In the genomic region with DNA sequence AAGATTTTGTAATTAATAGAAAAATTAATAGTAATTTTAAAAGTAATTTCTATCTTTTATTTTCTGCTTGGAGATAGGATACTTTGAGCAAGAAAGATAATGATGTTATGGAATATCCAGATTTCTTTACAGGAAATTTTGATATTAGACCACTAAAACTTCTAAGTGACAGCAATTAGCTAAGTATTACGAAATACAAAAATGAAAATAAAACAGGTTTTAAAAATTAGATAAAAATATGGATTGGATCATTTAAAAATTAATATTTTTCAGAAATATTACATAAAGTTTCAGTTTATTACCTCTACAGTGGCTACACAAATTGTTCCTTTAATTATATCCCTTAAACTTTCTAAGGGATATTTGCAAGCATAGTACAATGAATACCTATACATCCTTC, we compare ENCODE assay signal across 24 cellular contexts. TPM values are rescaled to one million over a fixed set of nuclear protein-coding genes. Genes with fewer than 3 reads are reported as not detected.
DNase-seq lines count a peak whose midpoint lies in the region; ATAC-seq, FAIRE-seq and TF ChIP-seq lines count a peak whose summit lies in the region.
"Had no signal": no experiment of that assay in that cellular context is flagged by ENCODE, and none has a peak within 500 bp of the region (broad histone marks: within the 10 kb centered on the region; RNA-seq: fewer than 3 reads in every experiment).

No MANE protein-coding gene starts in this region.

- no peaks in the 10 kb centered on the region for H3K9me1 ChIP-seq in K562 (ENCODE audit: control insufficient read depth, insufficient read depth, low read length)

- no peak overlapping the region for H3K4me2 ChIP-seq in K562 (ENCODE audit: insufficient read depth, low read length)
- H3K4me2 ChIP-seq: BLaER1 had no signal

- H3K27ac ChIP-seq in HEK293 (ENCODE audit: extremely low read depth, low read depth, low read length) (no peak overlapping the region), K562 (ENCODE audit: extremely low read depth, low read depth, low read length) (no peak overlapping the region)
- H3K27ac ChIP-seq: 22Rv1, BLaER1 had no signal

- no peak for TF ChIP-seq POLR2A in K562 (conservative IDR thresholded peaks at IDR 0.05)

- in situ Hi-C loops in K562 (cut with MboI), result no loop called here

- H3K36me3 ChIP-seq in HEK293 (ENCODE audit: control insufficient read depth in 2 of 2, insufficient read depth in 1 of 2, low read length in 2 of 2), result no peaks in the 10 kb centered on the region
- H3K36me3 ChIP-seq in K562 (ENCODE audit: control insufficient read depth, insufficient read depth, low read length), result no peaks in the 10 kb centered on the region
- H3K36me3 ChIP-seq in H7 (replicated peaks; ENCODE audit: control insufficient read depth, insufficient read depth, low read length), result no peaks in the 10 kb centered on the region
- H3K36me3 ChIP-seq: BE2C, BLaER1 had no signal

- no TSS peak for BruUV-seq in K562 (replicated peaks; lab: Mats Ljungman, UMichigan)

- H4K20me1 ChIP-seq in K562 (replicated peaks; ENCODE audit: control insufficient read depth, insufficient read depth, low read length), result no peaks in the 10 kb centered on the region
- H4K20me1 ChIP-seq: BLaER1 had no signal

- peak overlapping the region; percentile 35; the same call in 1 of the 2 replicates for H2AFZ ChIP-seq in K562 (ENCODE audit: low read depth, low read length)

- no peak overlapping the region for H3K4me3 ChIP-seq in HEK293 (ENCODE audit: low read depth, low read length)
- H3K4me3 ChIP-seq in K562, result no peak overlapping the region
- no peak overlapping the region for H3K4me3 ChIP-seq in H7 (ENCODE audit: insufficient read depth, low read depth, low read length)
- H3K4me3 ChIP-seq: BLaER1 had no signal

- POLR2A ChIA-PET in HEK293 (lab: Yijun Ruan, JAX), result no interaction called here
- POLR2A ChIA-PET in K562 (lab: Yijun Ruan, JAX), result no interaction called here

- TF ChIP-seq CTCF in HEK293 (tag by site-specific recombination; IDR thresholded peaks at IDR 0.05), result no peak
- no peak for TF ChIP-seq CTCF in K562 (IDR thresholded peaks at IDR 0.05 in 2 of 3, conservative IDR thresholded peaks at IDR 0.05 in 1 of 3; ENCODE audit: insufficient read depth in 2 of 3, low read depth in 1 of 3, low read length in 3 of 3)

- peak; percentile 9 for FAIRE-seq in A204.1 (lab: Jason Lieb, UNC)
- no peak for FAIRE-seq in K562 (lab: Jason Lieb, UNC)
- FAIRE-seq: GM12891, GM19239 had no signal

- CTCF ChIA-PET in HEK293 (lab: Yijun Ruan, JAX), result interaction anchor here (0.6 to 9.5 kb wide), 5 partner anchors 14 to 198 kb away, joined by 3 to 212 read pairs (median 3); no protein-coding TSS in a partner anchor
- CTCF ChIA-PET in K562 (lab: Yijun Ruan, JAX; ENCODE audit: low intra/inter-chr PET ratio), result no interaction called here

- no peak overlapping the region for H3K9ac ChIP-seq in K562 (ENCODE audit: insufficient read depth in 1 of 2, low read depth in 2 of 2, low read length in 2 of 2)
- H3K9ac ChIP-seq: BLaER1 had no signal

- intact Hi-C loops in K562 (cut with micrococcal nuclease), result no loop called here

- TF ChIP-seq RAD21 in K562 (CRISPR knock-in tag; conservative IDR thresholded peaks at IDR 0.05 in 1 of 2, IDR thresholded peaks at IDR 0.05 in 1 of 2), result no peak

- WGBS in K562 (ENCODE audit: insufficient coverage, low coverage, missing lambda C conversion rate), result 39% methylated on average over 1 of the region's 1 CpG

- peaks cover 4% of the 10 kb centered on the region; the same call in 1 of the 2 replicates for H3K4me1 ChIP-seq in HEK293 (ENCODE audit: control insufficient read depth, insufficient read depth, low read length)
- H3K4me1 ChIP-seq in K562 (replicated peaks in 1 of 2; ENCODE audit: control insufficient read depth in 2 of 2, insufficient read depth in 2 of 2, low read length in 2 of 2), result peaks cover 8 to 34% of the 10 kb centered on the region in 2 experiments
- H3K4me1 ChIP-seq: BE2C had no signal

- no peak for DNase-seq in K562 (ENCODE audit: extremely low read depth in 1 of 4, low spot score in 3 of 4)
- DNase-seq in H7, result no peak
- no peak for DNase-seq in NCI-H146 treated with DMSO at 0.1 percent for 48 hours (lab: John Stamatoyannopoulos, UW; ENCODE audit: unreplicated experiment)
- DNase-seq: ACHN; BE2C; C1 segment of cervical spinal cord; CD4-positive, alpha-beta memory T cell; CD4-positive, CD25-positive, alpha-beta regulatory T cell; CD8-positive, alpha-beta memory T cell; COR-L47; DMS 273 treated with DMSO at 0.1 percent for 48 hours; DMS153; DMS53; DMS79; DND-41; EL; GF-D8 had no signal

- no peak for ATAC-seq in K562
- no peak for ATAC-seq in HG03097 (IDR thresholded peaks at IDR 0.05; ENCODE audit: low FRiP score, unreplicated experiment)

- no peak for TF ChIP-seq EP300 in K562 (IDR thresholded peaks at IDR 0.05; ENCODE audit: low read length)

- H3K27me3 ChIP-seq in K562 (ENCODE audit: control insufficient read depth in 2 of 2, insufficient read depth in 2 of 2, low read length in 2 of 2) (no peaks in the 10 kb centered on the region), H7 (ENCODE audit: control insufficient read depth, insufficient read depth, low read length) (no peaks in the 10 kb centered on the region)
- H3K27me3 ChIP-seq: BLaER1 had no signal

- no peaks in the 10 kb centered on the region for H3K79me2 ChIP-seq in K562 (ENCODE audit: control insufficient read depth, insufficient read depth, low read length)

- H3K9me3 ChIP-seq in HEK293 (ENCODE audit: control insufficient read depth, insufficient read depth, low read depth, low read length) (no peaks in the 10 kb centered on the region), K562 (replicated peaks; ENCODE audit: control insufficient read depth, insufficient read depth, low read depth, low read length) (no peaks in the 10 kb centered on the region)
- H3K9me3 ChIP-seq: BE2C, BLaER1 had no signal

TF ChIP-seq in HEK293, 187 proteins besides CTCF, POLR2A, EP300 and RAD21 (continues in another document):
- TF ChIP-seq ZBTB8A (tag by site-specific recombination; IDR thresholded peaks at IDR 0.05), result no peak

TF ChIP-seq in K562, 482 proteins besides CTCF, POLR2A, EP300 and RAD21:
- TF ChIP-seq CEBPB (tag; IDR thresholded peaks at IDR 0.05), result peak; percentile 80
- no peak for TF ChIP-seq RBM14 (IDR thresholded peaks at IDR 0.05; ENCODE audit: borderline replicate concordance, insufficient read depth, low read depth, low read length)
- TF ChIP-seq CEBPG (CRISPR knock-in tag; IDR thresholded peaks at IDR 0.05), result no peak
- peak; percentile 63 to 87 for TF ChIP-seq CEBPG (tag; conservative IDR thresholded peaks at IDR 0.05 in 1 of 2, IDR thresholded peaks at IDR 0.05 in 1 of 2)

RNA-seq across cellular contexts. Expression of gene MYLK4, which starts 4.2 kb away (rescaled TPM):
- 0.07 and 0.16 TPM in 2 replicates for total RNA-seq in K562 (2011; cell fraction: chromatin; rRNA removed; ENCODE audit: low replicate concordance)
- total RNA-seq in K562 (2011; cell fraction: nucleolus; rRNA removed), result under 0.01 TPM in 1 of 2 replicates, not detected in the other
- total RNA-seq in K562 (2011; cell fraction: nucleoplasm; rRNA removed), result 0.07 TPM in 1 of 2 replicates, not detected in the other
- 0.04 and 0.09 TPM in 2 replicates for total RNA-seq in K562 (2014; rRNA removed)
- 0.04 and 0.06 TPM in 2 replicates for total RNA-seq in K562 (2014; rRNA removed; fragmentation: Illumina TruSeq; extraction: Trizol)
- 0.07 and 0.15 TPM in 2 replicates for total RNA-seq in K562 (2015; rRNA removed; fragmentation: Illumina TruSeq; extraction: Trizol)
- total RNA-seq in K562 (2021), result 0.02 and 0.07 TPM in 2 replicates
- 0.03 and 0.09 TPM in 2 replicates for polyA plus RNA-seq in K562 (2011; rRNA removed)
- 0.01 and 0.09 TPM in 2 replicates for polyA plus RNA-seq in K562 (2011; cell fraction: cytosol; rRNA removed)
- 0.30 and 0.67 TPM in 2 replicates for polyA plus RNA-seq in K562 (2011; cell fraction: nucleus; rRNA removed)
- 0.07 and 0.25 TPM in 2 replicates for polyA plus RNA-seq in K562 (2012)
- 0.03 and 0.06 TPM in 2 replicates for polyA plus RNA-seq in K562 (2014; fragmentation: Illumina TruSeq; extraction: Trizol)
- polyA plus RNA-seq in K562 (2014; fragmentation: Nextera tagmentation; extraction: Ambion mirVana), result under 1 TPM; 0.01 to 0.03 TPM
- polyA plus RNA-seq in K562 (2014; rRNA removed), result 0.15 and 0.30 TPM in 2 replicates
- polyA minus RNA-seq in K562 (2011; rRNA and poly(A)+ RNA removed), result 0.09 TPM in 1 of 2 replicates, not detected in the other
- not detected in 2 replicates for polyA minus RNA-seq in K562 (2011; cell fraction: cytosol; rRNA and poly(A)+ RNA removed)
- under 0.01 and 0.22 TPM in 2 replicates for polyA minus RNA-seq in K562 (2011; cell fraction: nucleus; rRNA and poly(A)+ RNA removed)
- 0.03 and 0.07 TPM in 2 replicates for total RNA-seq in H7 (2014; rRNA removed; shearing (Covaris generic))

RNA-seq across cellular contexts. Expression of gene WRNIP1, which starts 10.3 kb away (rescaled TPM):
- 22.1 and 23.9 TPM in 2 replicates for total RNA-seq in K562 (2011; cell fraction: chromatin; rRNA removed; ENCODE audit: low replicate concordance)
- total RNA-seq in K562 (2011; cell fraction: nucleolus; rRNA removed), result 25.7 and 28.6 TPM in 2 replicates
- total RNA-seq in K562 (2011; cell fraction: nucleoplasm; rRNA removed), result 23.4 and 25.1 TPM in 2 replicates
- total RNA-seq in K562 (2014; rRNA removed), result 57.6 and 66.2 TPM in 2 replicates
- 35.8 and 41.6 TPM in 2 replicates for total RNA-seq in K562 (2014; rRNA removed; fragmentation: Illumina TruSeq; extraction: Trizol)
- total RNA-seq in K562 (2015; rRNA removed; fragmentation: Illumina TruSeq; extraction: Trizol), result 57.9 and 59.8 TPM in 2 replicates
- total RNA-seq in K562 (2021), result 43.6 and 48.6 TPM in 2 replicates
- polyA plus RNA-seq in K562 (2011; rRNA removed), result 38.9 and 44.1 TPM in 2 replicates
- polyA plus RNA-seq in K562 (2011; cell fraction: cytosol; rRNA removed), result 48.7 and 64.2 TPM in 2 replicates
- polyA plus RNA-seq in K562 (2011; cell fraction: nucleus; rRNA removed), result 70.8 and 98.6 TPM in 2 replicates
- 48.5 and 50.6 TPM in 2 replicates for polyA plus RNA-seq in K562 (2012)
- polyA plus RNA-seq in K562 (2014; fragmentation: Illumina TruSeq; extraction: Trizol), result 52.1 and 63.6 TPM in 2 replicates
- 10 to 100 TPM; 13.2 to 15.9 TPM for polyA plus RNA-seq in K562 (2014; fragmentation: Nextera tagmentation; extraction: Ambion mirVana)
- 58.3 and 59.8 TPM in 2 replicates for polyA plus RNA-seq in K562 (2014; rRNA removed)
- 32.3 and 38.6 TPM in 2 replicates for polyA minus RNA-seq in K562 (2011; rRNA and poly(A)+ RNA removed)
- polyA minus RNA-seq in K562 (2011; cell fraction: cytosol; rRNA and poly(A)+ RNA removed), result 23.3 and 23.9 TPM in 2 replicates
- polyA minus RNA-seq in K562 (2011; cell fraction: nucleus; rRNA and poly(A)+ RNA removed), result 36.5 and 48.5 TPM in 2 replicates
- 50.5 and 56.1 TPM in 2 replicates for total RNA-seq in H7 (2014; rRNA removed; shearing (Covaris generic))
